Comparison of ENCODE assay signal across 8 cellular contexts in the genomic region with DNA sequence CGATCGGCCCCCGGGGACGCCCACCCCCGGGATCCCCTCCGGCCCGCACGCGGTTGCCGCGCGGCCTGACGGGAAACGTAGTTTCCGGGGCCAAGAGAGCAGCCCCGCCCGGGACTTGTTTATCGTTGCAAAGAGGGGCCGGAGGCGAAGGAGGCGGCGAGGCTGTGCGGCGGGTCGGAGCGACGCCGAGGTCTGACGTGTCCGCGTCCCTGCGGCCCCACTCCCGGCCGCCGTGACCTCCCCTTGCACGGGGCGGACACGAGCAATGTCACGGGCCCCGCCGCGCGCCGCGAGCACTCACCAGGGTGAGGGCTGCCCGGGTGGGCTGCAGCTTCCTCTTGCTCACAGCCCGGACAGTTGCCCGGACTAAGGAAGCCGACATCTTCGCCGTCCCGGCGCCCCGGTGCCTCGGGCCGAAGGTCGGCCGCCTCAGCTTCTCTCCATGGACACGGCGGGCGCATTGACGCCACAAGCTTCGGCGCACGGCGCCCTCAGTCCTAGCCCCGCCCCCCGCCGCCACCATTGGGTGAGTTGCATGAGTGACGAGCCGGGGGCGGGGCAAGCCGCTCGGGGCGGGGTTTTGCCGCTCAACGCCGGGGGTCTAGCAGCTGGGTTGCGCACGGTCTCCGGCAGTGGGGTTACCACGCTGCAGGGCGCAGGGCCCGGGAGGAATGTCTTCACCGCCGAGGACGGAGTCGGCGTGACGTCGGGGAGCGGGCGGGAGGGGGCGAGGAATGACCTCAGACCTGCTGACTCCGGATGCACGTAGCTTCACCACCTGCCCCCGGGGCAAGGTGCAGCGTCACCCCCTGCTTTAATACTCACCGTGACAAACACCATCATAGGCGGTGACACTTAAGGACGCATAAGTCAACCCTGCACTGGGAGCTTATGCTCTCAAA. TPM values are rescaled to one million over a fixed set of nuclear protein-coding genes. Genes with fewer than 3 reads are reported as not detected.
DNase-seq lines count a peak whose midpoint lies in the region; ATAC-seq and TF ChIP-seq lines count a peak whose summit lies in the region.

Gene ISCA1, minus strand, starts transcription at position 462 of the 902 bp plus-strand sequence. Its CDS starts 80 bp downstream, at position 382.

- CTCF ChIA-PET in AG04450 (lab: Charles Lee) = no interaction called here
- CTCF ChIA-PET in mammary epithelial cell (lab: Charles Lee; ENCODE audit: low non-redundant PET) = no interaction called here

- 0% methylated on average over 1 of the region's 101 CpGs for WGBS in mammary epithelial cell (ENCODE audit: low coverage, missing lambda C conversion rate)
- WGBS in smooth muscle cell (ENCODE audit: low lambda C conversion rate) = under 1% methylated on average over 76 of the region's 101 CpGs

- intact Hi-C loops in mammary epithelial cell (cut with micrococcal nuclease) = loop anchor here (5.0 to 10.0 kb wide), 4 partner anchors 80 to 540 kb away; partner anchors contain the start of genes AGTPBP1 and NAA35

- H3K4me3 ChIP-seq in AG04450 (ENCODE audit: low read depth, low read length) = peak within 1 kb of the TSS; percentile 95
- H3K4me3 ChIP-seq in WI38 (ENCODE audit: low read depth, low read length) = peak within 1 kb of the TSS; percentile 89
- H3K4me3 ChIP-seq in mammary epithelial cell (replicated peaks in 1 of 3; ENCODE audit: insufficient read depth in 1 of 3, low read depth in 2 of 3, low read length in 3 of 3) = peak within 1 kb of the TSS; percentile 88 to 99 (median 99)
- H3K4me3 ChIP-seq in smooth muscle cell = peak within 1 kb of the TSS; percentile 89

- H2AFZ ChIP-seq in mammary epithelial cell (ENCODE audit: low read depth, low read length) = peak within 1 kb of the TSS; percentile 92
- peak within 1 kb of the TSS; percentile 81 for H2AFZ ChIP-seq in smooth muscle cell (ENCODE audit: low read depth)

- H3K9ac ChIP-seq in mammary epithelial cell (ENCODE audit: insufficient read depth, low read length) = peak within 1 kb of the TSS; percentile 94
- H3K9ac ChIP-seq in smooth muscle cell (ENCODE audit: low read depth) = peak within 1 kb of the TSS; percentile 94

- H3K9me3 ChIP-seq in AG04450 (ENCODE audit: control insufficient read depth, insufficient read depth, low read length) (no peaks in the 10 kb centered on the region; the same call in 1 of the 2 replicates), mammary epithelial cell (replicated peaks; ENCODE audit: insufficient read depth, low read length) (no peaks in the 10 kb centered on the region), smooth muscle cell (replicated peaks; ENCODE audit: low read depth) (no peaks in the 10 kb centered on the region)

- H3K4me1 ChIP-seq in mammary epithelial cell (ENCODE audit: insufficient read depth, low read length) = peaks cover 11% of the 10 kb centered on the region
- peaks cover 19% of the 10 kb centered on the region for H3K4me1 ChIP-seq in smooth muscle cell (ENCODE audit: low read depth)

- H3K4me2 ChIP-seq in mammary epithelial cell (ENCODE audit: insufficient read depth, low read depth, low read length) (peak within 1 kb of the TSS; percentile 85), smooth muscle cell (peak within 1 kb of the TSS; percentile 92)

- dilution Hi-C loops in mammary epithelial cell (cut with HindIII; ENCODE audit: low sequenced_read_pairs) = no loop called here

- H3K27me3 ChIP-seq in AG04450 (ENCODE audit: control insufficient read depth, insufficient read depth, low read length) = no peaks in the 10 kb centered on the region
- no peaks in the 10 kb centered on the region for H3K27me3 ChIP-seq in mammary epithelial cell (ENCODE audit: insufficient read depth, low read length)
- no peaks in the 10 kb centered on the region for H3K27me3 ChIP-seq in smooth muscle cell (ENCODE audit: low read depth)

- POLR2A ChIA-PET in AG04450 (lab: Yijun Ruan, JAX) = interaction anchor here (1.0 to 1.1 kb wide), 2 partner anchors 18 to 123 kb away, joined by 5 to 6 read pairs; no protein-coding TSS in a partner anchor

- TF ChIP-seq CTCF in AG04450 (IDR thresholded peaks at IDR 0.05; ENCODE audit: low read depth, low read length) = no peak
- no peak for TF ChIP-seq CTCF in WI38 (IDR thresholded peaks at IDR 0.05; ENCODE audit: low read depth, low read length)
- TF ChIP-seq CTCF in mammary epithelial cell (conservative IDR thresholded peaks at IDR 0.05 in 1 of 2, IDR thresholded peaks at IDR 0.05 in 1 of 2; ENCODE audit: extremely low read depth in 1 of 2, insufficient read depth in 1 of 2, low read depth in 1 of 2, low read length in 2 of 2) = no peak
- TF ChIP-seq CTCF in smooth muscle cell (IDR thresholded peaks at IDR 0.05; ENCODE audit: borderline replicate concordance, insufficient read depth, poor library complexity, severe bottlenecking) = no peak

- H4K20me1 ChIP-seq in mammary epithelial cell (ENCODE audit: insufficient read depth, low read length) (no peaks in the 10 kb centered on the region), smooth muscle cell (ENCODE audit: low read depth) (peaks cover 23% of the 10 kb centered on the region)

- peaks cover 43% of the 10 kb centered on the region for H3K79me2 ChIP-seq in mammary epithelial cell (ENCODE audit: insufficient read depth, low read length)
- H3K79me2 ChIP-seq in smooth muscle cell (ENCODE audit: low read depth) = peaks cover 43% of the 10 kb centered on the region

- H3K36me3 ChIP-seq in mammary epithelial cell (ENCODE audit: insufficient read depth, low read length) (no peaks in the 10 kb centered on the region), smooth muscle cell (ENCODE audit: low read depth) (no peaks in the 10 kb centered on the region)

- DNase-seq in AG04450 (ENCODE audit: low read depth, low spot score) (peak; percentile 81), NCI-H2196 treated with DMSO at 0.1 percent for 48 hours (lab: John Stamatoyannopoulos, UW; ENCODE audit: unreplicated experiment) (peak; percentile 83), mammary epithelial cell (peak; percentile 90), iPS-NIHi11 (ENCODE audit: low spot score) (peak; percentile 92), smooth muscle cell (lab: John Stamatoyannopoulos, UW; ENCODE audit: unreplicated experiment) (peak; percentile 95)

- H3K27ac ChIP-seq in AG04450 (ENCODE audit: low read depth, low read length) (peak within 1 kb of the TSS; percentile 91), mammary epithelial cell (ENCODE audit: insufficient read depth, low read depth, low read length) (peak within 1 kb of the TSS; percentile 88), smooth muscle cell (ENCODE audit: low read depth) (peak within 1 kb of the TSS; percentile 97)

- no peaks in the 10 kb centered on the region for H3F3A ChIP-seq in smooth muscle cell (ENCODE audit: low read depth)

- BruUV-seq in mammary epithelial cell (replicated peaks; lab: Mats Ljungman, UMichigan) = no TSS peak

- ATAC-seq in GM18907 (IDR thresholded peaks at IDR 0.05; ENCODE audit: unreplicated experiment) = peak; percentile 89
- ATAC-seq in HG03139 (IDR thresholded peaks at IDR 0.05; ENCODE audit: unreplicated experiment) = peak; percentile 70

- in situ Hi-C loops in mammary epithelial cell (cut with MboI; ENCODE audit: low sequenced_read_pairs in 2 of 2) = no loop called here

RNA-seq across cellular contexts. Expression of gene ISCA1, which starts in this region (rescaled TPM):
- polyA plus RNA-seq in AG04450 (2011; rRNA removed) = 22.8 and 31.4 TPM in 2 replicates
- polyA minus RNA-seq in AG04450 (2011; rRNA and poly(A)+ RNA removed) = 7.2 and 11.9 TPM in 2 replicates
- 10 to 100 TPM; 20.8 to 32.0 TPM for total RNA-seq in mammary epithelial cell
- polyA plus RNA-seq in mammary epithelial cell = 17.5 TPM
- 7.5 TPM for polyA minus RNA-seq in mammary epithelial cell
- 36.8 and 38.9 TPM in 2 replicates for total RNA-seq in smooth muscle cell
- 19.8 and 25.3 TPM in 2 replicates for polyA plus RNA-seq in smooth muscle cell

Comparison
In these comparisons a context has a peak if more than half of its experiments do, and no peak if none do; other contexts are left out.
1. Peak in every context shown above with its lines: DNase-seq, ATAC-seq, H3K4me3 ChIP-seq and H3K27ac ChIP-seq.